11 cellular contexts compared by ENCODE assay signal in genomic region chr15:40942865-40943264, GRCh38. TPM values are rescaled to one million over a fixed set of nuclear protein-coding genes. Genes with fewer than 3 reads are reported as not detected.
DNase-seq lines count a peak whose midpoint lies in the region; ATAC-seq and TF ChIP-seq lines count a peak whose summit lies in the region.
"Had no signal": no experiment of that assay in that cellular context is flagged by ENCODE, and none has a peak within 500 bp of the region (broad histone marks: within the 10 kb centered on the region; RNA-seq: fewer than 3 reads in every experiment).

No MANE protein-coding gene starts in this region.

- TF ChIP-seq EP300 in suprapubic skin (IDR thresholded peaks at IDR 0.05): no peak

- no peak for TF ChIP-seq POLR2A in suprapubic skin (IDR thresholded peaks at IDR 0.05)

- peaks cover 39% of the 10 kb centered on the region for H3K4me1 Mint-ChIP-seq in activated T-cell treated with anti-CD3 and anti-CD28 coated beads, Interleukin-2, amount 50 U/mL, for 4 hours (ENCODE audit: low read depth)
- peaks cover 18% of the 10 kb centered on the region for H3K4me1 Mint-ChIP-seq in glutamatergic neuron (ENCODE audit: low read depth, unreplicated experiment)

- no peak for TF ChIP-seq CTCF in Panc1 (IDR thresholded peaks at IDR 0.05)
- no peak for TF ChIP-seq CTCF in glutamatergic neuron (IDR thresholded peaks at IDR 0.05; ENCODE audit: partially characterized antibody, unreplicated experiment)
- TF ChIP-seq CTCF in suprapubic skin (IDR thresholded peaks at IDR 0.05): no peak

- no peak for ATAC-seq in activated T-cell treated with anti-CD3 and anti-CD28 coated beads, Interleukin-2, amount 50 U/mL, for 4 hours
- ATAC-seq in Panc1 (no peak), GM19351 (IDR thresholded peaks at IDR 0.05; ENCODE audit: unreplicated experiment) (no peak)

- no peaks in the 10 kb centered on the region for H3K36me3 ChIP-seq in Panc1 (ENCODE audit: control insufficient read depth, insufficient read depth, low read length)
- no peaks in the 10 kb centered on the region for H3K36me3 ChIP-seq in suprapubic skin
- H3K36me3 ChIP-seq: brain microvascular endothelial cell, MG63 had no signal

- in situ Hi-C loops in Panc1 (cut with HindIII; ENCODE audit: low pct_unique_long_range_greater_than_20kb, low sequenced_read_pairs): no loop called here

- no TSS peak for BruUV-seq in Panc1 (replicated peaks; lab: Mats Ljungman, UMichigan)

- no peaks in the 10 kb centered on the region for H3K27me3 Mint-ChIP-seq in activated T-cell treated with anti-CD3 and anti-CD28 coated beads, Interleukin-2, amount 50 U/mL, for 4 hours (ENCODE audit: low read depth)
- no peaks in the 10 kb centered on the region for H3K27me3 Mint-ChIP-seq in glutamatergic neuron (ENCODE audit: unreplicated experiment)

- CTCF ChIA-PET in Panc1 (lab: Charles Lee): interaction anchor here (0.7 to 1.6 kb wide), 4 partner anchors 14 to 40 kb away, joined by 3 to 8 read pairs (median 3); no protein-coding TSS in a partner anchor

- H3K27ac ChIP-seq in Panc1 (ENCODE audit: low read length): peak overlapping the region; percentile 79; the same call in 1 of the 2 replicates
- no peak overlapping the region for H3K27ac ChIP-seq in suprapubic skin
- H3K27ac ChIP-seq: brain microvascular endothelial cell had no signal

- H3K27me3 ChIP-seq in Panc1 (ENCODE audit: control insufficient read depth, insufficient read depth, low read length) (no peaks in the 10 kb centered on the region), suprapubic skin (no peaks in the 10 kb centered on the region)
- H3K27me3 ChIP-seq: brain microvascular endothelial cell, MG63 had no signal

- WGBS in suprapubic skin: 70% methylated on average over 12 of the region's 12 CpGs

- no peak overlapping the region for H3K27ac Mint-ChIP-seq in glutamatergic neuron (ENCODE audit: unreplicated experiment)

- intact Hi-C loops in Panc1 (cut with micrococcal nuclease; ENCODE audit: unreplicated experiment): loop anchor here (10.0 kb wide), 1 partner anchor 242 kb away; no protein-coding TSS in a partner anchor

- no peaks in the 10 kb centered on the region for H3K36me3 Mint-ChIP-seq in activated T-cell treated with anti-CD3 and anti-CD28 coated beads, Interleukin-2, amount 50 U/mL, for 4 hours (ENCODE audit: insufficient read depth)
- H3K36me3 Mint-ChIP-seq in glutamatergic neuron (ENCODE audit: unreplicated experiment): peaks cover 6% of the 10 kb centered on the region

- H3K4me1 ChIP-seq in Panc1 (ENCODE audit: control insufficient read depth, insufficient read depth, low read length) (peaks cover 19% of the 10 kb centered on the region), suprapubic skin (peaks cover 29% of the 10 kb centered on the region)

- H3K9me3 ChIP-seq in Panc1 (ENCODE audit: control insufficient read depth, insufficient read depth, low read depth, low read length) (no peaks in the 10 kb centered on the region), suprapubic skin (no peaks in the 10 kb centered on the region)
- H3K9me3 ChIP-seq: MG63 had no signal

- H3K9me3 Mint-ChIP-seq in activated T-cell treated with anti-CD3 and anti-CD28 coated beads, Interleukin-2, amount 50 U/mL, for 4 hours: no peaks in the 10 kb centered on the region
- H3K9me3 Mint-ChIP-seq in glutamatergic neuron (ENCODE audit: unreplicated experiment): peaks cover 6% of the 10 kb centered on the region

- no peak for DNase-seq in activated T-cell treated with anti-CD3 and anti-CD28 coated beads, Interleukin-2, amount 50 U/mL, for 4 hours
- DNase-seq in activated T-cell treated with anti-CD3 and anti-CD28 coated beads, Interleukin-2, amount 50 U/mL, for 48 hours: no peak
- DNase-seq in Panc1 (ENCODE audit: low read depth, low spot score): no peak
- no peak for DNase-seq in glutamatergic neuron
- DNase-seq in suprapubic skin (ENCODE audit: low spot score in 2 of 2): no peak
- DNase-seq in GM19238 (ENCODE audit: insufficient read length, low spot score): no peak
- DNase-seq in NCI-H146 treated with DMSO at 0.1 percent for 48 hours (lab: John Stamatoyannopoulos, UW; ENCODE audit: unreplicated experiment): no peak
- DNase-seq: brain microvascular endothelial cell; MG63; stimulated activated CD4-positive, alpha-beta T cell treated with anti-CD3 and anti-CD28 coated beads, Interleukin-4, amount 100 ng/mL, for 1 hour had no signal

- H3K4me3 ChIP-seq in Panc1 (ENCODE audit: low read depth in 2 of 2, low read length in 2 of 2): no peak overlapping the region
- H3K4me3 ChIP-seq in suprapubic skin: peak overlapping the region; percentile 65

- POLR2A ChIA-PET in Panc1 (lab: Charles Lee): interaction anchor here (0.6 kb wide), 1 partner anchor 287 kb away, joined by 8 read pairs; no protein-coding TSS in a partner anchor

- H3K4me3 Mint-ChIP-seq in activated T-cell treated with anti-CD3 and anti-CD28 coated beads, Interleukin-2, amount 50 U/mL, for 4 hours: peak overlapping the region; percentile 78
- peak overlapping the region; percentile 47 for H3K4me3 Mint-ChIP-seq in glutamatergic neuron (ENCODE audit: unreplicated experiment)

RNA-seq across cellular contexts. Expression of gene CHAC1, which starts 10.4 kb away (rescaled TPM):
- 10 to 100 TPM; 12.0 to 31.3 (median 20.8) TPM for total RNA-seq in activated T-cell treated with anti-CD3 and anti-CD28 coated beads, Interleukin-2, amount 50 U/mL, for 4 hours
- total RNA-seq in Panc1 (2021; ENCODE audit: unreplicated experiment): 15.5 TPM
- 55.8 TPM for polyA plus RNA-seq in Panc1 (2012; ENCODE audit: insufficient read length)
- total RNA-seq in glutamatergic neuron (ENCODE audit: unreplicated experiment): 45.6 TPM
- total RNA-seq in suprapubic skin: 1 to 10 TPM in 3 of 4 donors, not detected in 1; 2.6 to 10.0 (median 3.3) TPM

RNA-seq across cellular contexts. Expression of gene DLL4, which starts 13.7 kb away (rescaled TPM):
- under 1 TPM; 0.05 to 0.38 (median 0.37) TPM for total RNA-seq in activated T-cell treated with anti-CD3 and anti-CD28 coated beads, Interleukin-2, amount 50 U/mL, for 4 hours
- total RNA-seq in Panc1 (2021; ENCODE audit: unreplicated experiment): 0.31 TPM
- 0.29 TPM for polyA plus RNA-seq in Panc1 (2012; ENCODE audit: insufficient read length)
- 12.5 TPM for total RNA-seq in glutamatergic neuron (ENCODE audit: unreplicated experiment)
- 1 to 10 TPM in 3 of 4 donors, under 1 TPM in 1; 0.47 to 5.3 (median 2.6) TPM for total RNA-seq in suprapubic skin

RNA-seq across cellular contexts. Expression of gene VPS18, which starts 48.6 kb away (rescaled TPM):
- 10 to 100 TPM; 15.9 to 16.7 (median 16.4) TPM for total RNA-seq in activated T-cell treated with anti-CD3 and anti-CD28 coated beads, Interleukin-2, amount 50 U/mL, for 4 hours
- total RNA-seq in Panc1 (2021; ENCODE audit: unreplicated experiment) (46.7 TPM), glutamatergic neuron (ENCODE audit: unreplicated experiment) (33.5 TPM), suprapubic skin (10 to 100 TPM; 15.0 to 24.9 (median 19.7) TPM)
- 43.1 TPM for polyA plus RNA-seq in Panc1 (2012; ENCODE audit: insufficient read length)
